1 cellular context compared by ENCODE assay signal in genomic region chr1:51729156-51729823, GRCh38.
TF ChIP-seq lines count a peak whose summit lies in the region.

No MANE protein-coding gene starts in this region.

TF ChIP-seq in HepG2, 621 proteins besides CTCF, POLR2A, EP300 and RAD21 (continued from another document and continues in another):
- TF ChIP-seq, protein P1, sequence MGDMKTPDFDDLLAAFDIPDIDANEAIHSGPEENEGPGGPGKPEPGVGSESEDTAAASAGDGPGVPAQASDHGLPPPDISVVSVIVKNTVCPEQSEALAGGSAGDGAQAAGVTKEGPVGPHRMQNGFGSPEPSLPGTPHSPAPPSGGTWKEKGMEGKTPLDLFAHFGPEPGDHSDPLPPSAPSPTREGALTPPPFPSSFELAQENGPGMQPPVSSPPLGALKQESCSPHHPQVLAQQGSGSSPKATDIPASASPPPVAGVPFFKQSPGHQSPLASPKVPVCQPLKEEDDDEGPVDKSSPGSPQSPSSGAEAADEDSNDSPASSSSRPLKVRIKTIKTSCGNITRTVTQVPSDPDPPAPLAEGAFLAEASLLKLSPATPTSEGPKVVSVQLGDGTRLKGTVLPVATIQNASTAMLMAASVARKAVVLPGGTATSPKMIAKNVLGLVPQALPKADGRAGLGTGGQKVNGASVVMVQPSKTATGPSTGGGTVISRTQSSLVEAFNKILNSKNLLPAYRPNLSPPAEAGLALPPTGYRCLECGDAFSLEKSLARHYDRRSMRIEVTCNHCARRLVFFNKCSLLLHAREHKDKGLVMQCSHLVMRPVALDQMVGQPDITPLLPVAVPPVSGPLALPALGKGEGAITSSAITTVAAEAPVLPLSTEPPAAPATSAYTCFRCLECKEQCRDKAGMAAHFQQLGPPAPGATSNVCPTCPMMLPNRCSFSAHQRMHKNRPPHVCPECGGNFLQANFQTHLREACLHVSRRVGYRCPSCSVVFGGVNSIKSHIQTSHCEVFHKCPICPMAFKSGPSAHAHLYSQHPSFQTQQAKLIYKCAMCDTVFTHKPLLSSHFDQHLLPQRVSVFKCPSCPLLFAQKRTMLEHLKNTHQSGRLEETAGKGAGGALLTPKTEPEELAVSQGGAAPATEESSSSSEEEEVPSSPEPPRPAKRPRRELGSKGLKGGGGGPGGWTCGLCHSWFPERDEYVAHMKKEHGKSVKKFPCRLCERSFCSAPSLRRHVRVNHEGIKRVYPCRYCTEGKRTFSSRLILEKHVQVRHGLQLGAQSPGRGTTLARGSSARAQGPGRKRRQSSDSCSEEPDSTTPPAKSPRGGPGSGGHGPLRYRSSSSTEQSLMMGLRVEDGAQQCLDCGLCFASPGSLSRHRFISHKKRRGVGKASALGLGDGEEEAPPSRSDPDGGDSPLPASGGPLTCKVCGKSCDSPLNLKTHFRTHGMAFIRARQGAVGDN (CRISPR knock-in tag; IDR thresholded peaks at IDR 0.05) = peak; percentile 88
- TF ChIP-seq ZNF558 (CRISPR knock-in tag; IDR thresholded peaks at IDR 0.05; ENCODE audit: borderline replicate concordance) = no peak
- TF ChIP-seq ZNF775 (CRISPR knock-in tag; IDR thresholded peaks at IDR 0.05; ENCODE audit: borderline replicate concordance) = no peak
- TF ChIP-seq NFATC3 (CRISPR knock-in tag; IDR thresholded peaks at IDR 0.05) = no peak
- no peak for TF ChIP-seq NFIC (IDR thresholded peaks at IDR 0.05; ENCODE audit: low read length)
- TF ChIP-seq MZF1 (CRISPR knock-in tag; IDR thresholded peaks at IDR 0.05; ENCODE audit: borderline replicate concordance) = no peak
- TF ChIP-seq ZNF747 (CRISPR knock-in tag; IDR thresholded peaks at IDR 0.05; ENCODE audit: borderline replicate concordance) = no peak
- no peak for TF ChIP-seq ZBTB42 (CRISPR knock-in tag; IDR thresholded peaks at IDR 0.05)
- TF ChIP-seq TP53 (CRISPR knock-in tag; conservative IDR thresholded peaks at IDR 0.05) = 0 out of 2 replicates have a peak, but pooled peaks have one; percentile 59
- TF ChIP-seq SMAD1 (CRISPR knock-in tag; IDR thresholded peaks at IDR 0.05; ENCODE audit: borderline replicate concordance, low read depth) = 0 out of 2 replicates have a peak, but pooled peaks have one; percentile 25
- peak; percentile 76 for TF ChIP-seq SP4 (CRISPR knock-in tag; IDR thresholded peaks at IDR 0.05)
- no peak for TF ChIP-seq ZNF276 (CRISPR knock-in tag; IDR thresholded peaks at IDR 0.05; ENCODE audit: low read depth)
- TF ChIP-seq ZIK1 (CRISPR knock-in tag; IDR thresholded peaks at IDR 0.05; ENCODE audit: borderline replicate concordance, low read depth) = no peak
- no peak for TF ChIP-seq ZNF510 (CRISPR knock-in tag; IDR thresholded peaks at IDR 0.05; ENCODE audit: low read depth)
- TF ChIP-seq HIC2 (CRISPR knock-in tag; IDR thresholded peaks at IDR 0.05; ENCODE audit: low read depth) = no peak
- TF ChIP-seq MBD4 (IDR thresholded peaks at IDR 0.05; ENCODE audit: borderline replicate concordance, low read length) = no peak
- no peak for TF ChIP-seq EED (CRISPR knock-in tag; IDR thresholded peaks at IDR 0.05)
- TF ChIP-seq ZNF24 (IDR thresholded peaks at IDR 0.05) = no peak
- TF ChIP-seq NCOA5 (CRISPR knock-in tag; IDR thresholded peaks at IDR 0.05) = no peak
- peak; percentile 82; the same call in 1 of the 2 replicates for TF ChIP-seq ZSCAN25 (CRISPR knock-in tag; IDR thresholded peaks at IDR 0.05)
- TF ChIP-seq, protein P2, sequence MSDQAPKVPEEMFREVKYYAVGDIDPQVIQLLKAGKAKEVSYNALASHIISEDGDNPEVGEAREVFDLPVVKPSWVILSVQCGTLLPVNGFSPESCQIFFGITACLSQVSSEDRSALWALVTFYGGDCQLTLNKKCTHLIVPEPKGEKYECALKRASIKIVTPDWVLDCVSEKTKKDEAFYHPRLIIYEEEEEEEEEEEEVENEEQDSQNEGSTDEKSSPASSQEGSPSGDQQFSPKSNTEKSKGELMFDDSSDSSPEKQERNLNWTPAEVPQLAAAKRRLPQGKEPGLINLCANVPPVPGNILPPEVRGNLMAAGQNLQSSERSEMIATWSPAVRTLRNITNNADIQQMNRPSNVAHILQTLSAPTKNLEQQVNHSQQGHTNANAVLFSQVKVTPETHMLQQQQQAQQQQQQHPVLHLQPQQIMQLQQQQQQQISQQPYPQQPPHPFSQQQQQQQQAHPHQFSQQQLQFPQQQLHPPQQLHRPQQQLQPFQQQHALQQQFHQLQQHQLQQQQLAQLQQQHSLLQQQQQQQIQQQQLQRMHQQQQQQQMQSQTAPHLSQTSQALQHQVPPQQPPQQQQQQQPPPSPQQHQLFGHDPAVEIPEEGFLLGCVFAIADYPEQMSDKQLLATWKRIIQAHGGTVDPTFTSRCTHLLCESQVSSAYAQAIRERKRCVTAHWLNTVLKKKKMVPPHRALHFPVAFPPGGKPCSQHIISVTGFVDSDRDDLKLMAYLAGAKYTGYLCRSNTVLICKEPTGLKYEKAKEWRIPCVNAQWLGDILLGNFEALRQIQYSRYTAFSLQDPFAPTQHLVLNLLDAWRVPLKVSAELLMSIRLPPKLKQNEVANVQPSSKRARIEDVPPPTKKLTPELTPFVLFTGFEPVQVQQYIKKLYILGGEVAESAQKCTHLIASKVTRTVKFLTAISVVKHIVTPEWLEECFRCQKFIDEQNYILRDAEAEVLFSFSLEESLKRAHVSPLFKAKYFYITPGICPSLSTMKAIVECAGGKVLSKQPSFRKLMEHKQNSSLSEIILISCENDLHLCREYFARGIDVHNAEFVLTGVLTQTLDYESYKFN (CRISPR knock-in tag; conservative IDR thresholded peaks at IDR 0.05) = peak; percentile 37; the same call in 1 of the 2 replicates
- peak; percentile 60 for TF ChIP-seq THAP11 (CRISPR knock-in tag; IDR thresholded peaks at IDR 0.05)
- TF ChIP-seq ZFAT (CRISPR knock-in tag; conservative IDR thresholded peaks at IDR 0.05) = no peak
- TF ChIP-seq HOXA3 (CRISPR knock-in tag; IDR thresholded peaks at IDR 0.05) = no peak; the same call in 1 of the 2 replicates
- no peak; the same call in 1 of the 2 replicates for TF ChIP-seq NR2C2 (CRISPR knock-in tag; IDR thresholded peaks at IDR 0.05; ENCODE audit: borderline replicate concordance)
- no peak for TF ChIP-seq ZBTB7A (CRISPR knock-in tag; IDR thresholded peaks at IDR 0.05)
- no peak for TF ChIP-seq KDM6A (CRISPR knock-in tag; IDR thresholded peaks at IDR 0.05; ENCODE audit: low read depth)
- no peak for TF ChIP-seq HBP1 (CRISPR knock-in tag; IDR thresholded peaks at IDR 0.05; ENCODE audit: low read depth)
- TF ChIP-seq ZNF614 (CRISPR knock-in tag; IDR thresholded peaks at IDR 0.05; ENCODE audit: borderline replicate concordance) = no peak; the same call in 1 of the 2 replicates
- TF ChIP-seq, protein P3, sequence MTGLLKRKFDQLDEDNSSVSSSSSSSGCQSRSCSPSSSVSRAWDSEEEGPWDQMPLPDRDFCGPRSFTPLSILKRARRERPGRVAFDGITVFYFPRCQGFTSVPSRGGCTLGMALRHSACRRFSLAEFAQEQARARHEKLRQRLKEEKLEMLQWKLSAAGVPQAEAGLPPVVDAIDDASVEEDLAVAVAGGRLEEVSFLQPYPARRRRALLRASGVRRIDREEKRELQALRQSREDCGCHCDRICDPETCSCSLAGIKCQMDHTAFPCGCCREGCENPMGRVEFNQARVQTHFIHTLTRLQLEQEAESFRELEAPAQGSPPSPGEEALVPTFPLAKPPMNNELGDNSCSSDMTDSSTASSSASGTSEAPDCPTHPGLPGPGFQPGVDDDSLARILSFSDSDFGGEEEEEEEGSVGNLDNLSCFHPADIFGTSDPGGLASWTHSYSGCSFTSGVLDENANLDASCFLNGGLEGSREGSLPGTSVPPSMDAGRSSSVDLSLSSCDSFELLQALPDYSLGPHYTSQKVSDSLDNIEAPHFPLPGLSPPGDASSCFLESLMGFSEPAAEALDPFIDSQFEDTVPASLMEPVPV (CRISPR knock-in tag; IDR thresholded peaks at IDR 0.05) = no peak
- TF ChIP-seq KDM4B (CRISPR knock-in tag; IDR thresholded peaks at IDR 0.05) = no peak
- TF ChIP-seq ZBTB7B (CRISPR knock-in tag; IDR thresholded peaks at IDR 0.05) = peak; percentile 34; the same call in 1 of the 2 replicates
- TF ChIP-seq EHMT2 (IDR thresholded peaks at IDR 0.05; ENCODE audit: borderline replicate concordance, low read depth, low read length) = no peak
- peak; percentile 32; the same call in 1 of the 2 replicates for TF ChIP-seq ZNF777 (CRISPR knock-in tag; IDR thresholded peaks at IDR 0.05)
- TF ChIP-seq POGZ (CRISPR knock-in tag; IDR thresholded peaks at IDR 0.05) = peak; percentile 48; the same call in 1 of the 2 replicates
- no peak for TF ChIP-seq RARG (CRISPR knock-in tag; IDR thresholded peaks at IDR 0.05; ENCODE audit: low read depth)
- TF ChIP-seq TBL1XR1 (IDR thresholded peaks at IDR 0.05; ENCODE audit: borderline replicate concordance, low read length, partially characterized antibody) = no peak
- TF ChIP-seq SMYD3 (CRISPR knock-in tag; IDR thresholded peaks at IDR 0.05) = no peak
- TF ChIP-seq SRSF9 (IDR thresholded peaks at IDR 0.05; ENCODE audit: borderline replicate concordance, insufficient read depth, low read depth, low read length, poor library complexity, severe bottlenecking) = no peak
- TF ChIP-seq ELK4 (CRISPR knock-in tag; IDR thresholded peaks at IDR 0.05; ENCODE audit: borderline replicate concordance) = no peak
- TF ChIP-seq ZSCAN9 (CRISPR knock-in tag; IDR thresholded peaks at IDR 0.05; ENCODE audit: borderline replicate concordance) = 0 out of 2 replicates have a peak, but pooled peaks have one; percentile 18
- TF ChIP-seq RFX3 (CRISPR knock-in tag; IDR thresholded peaks at IDR 0.05) = no peak
- no peak for TF ChIP-seq ZNF207 (IDR thresholded peaks at IDR 0.05; ENCODE audit: borderline replicate concordance)
- no peak for TF ChIP-seq IKZF4 (CRISPR knock-in tag; IDR thresholded peaks at IDR 0.05; ENCODE audit: borderline replicate concordance, low read depth, not compliant biosample characterization)
- TF ChIP-seq PPARG (CRISPR knock-in tag; conservative IDR thresholded peaks at IDR 0.05) = no peak; the same call in 1 of the 2 replicates
- no peak; the same call in 1 of the 2 replicates for TF ChIP-seq PHF8 (CRISPR knock-in tag; IDR thresholded peaks at IDR 0.05)
- TF ChIP-seq, protein P4, sequence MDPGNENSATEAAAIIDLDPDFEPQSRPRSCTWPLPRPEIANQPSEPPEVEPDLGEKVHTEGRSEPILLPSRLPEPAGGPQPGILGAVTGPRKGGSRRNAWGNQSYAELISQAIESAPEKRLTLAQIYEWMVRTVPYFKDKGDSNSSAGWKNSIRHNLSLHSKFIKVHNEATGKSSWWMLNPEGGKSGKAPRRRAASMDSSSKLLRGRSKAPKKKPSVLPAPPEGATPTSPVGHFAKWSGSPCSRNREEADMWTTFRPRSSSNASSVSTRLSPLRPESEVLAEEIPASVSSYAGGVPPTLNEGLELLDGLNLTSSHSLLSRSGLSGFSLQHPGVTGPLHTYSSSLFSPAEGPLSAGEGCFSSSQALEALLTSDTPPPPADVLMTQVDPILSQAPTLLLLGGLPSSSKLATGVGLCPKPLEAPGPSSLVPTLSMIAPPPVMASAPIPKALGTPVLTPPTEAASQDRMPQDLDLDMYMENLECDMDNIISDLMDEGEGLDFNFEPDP (CRISPR knock-in tag; conservative IDR thresholded peaks at IDR 0.05) = no peak
- no peak for TF ChIP-seq TGIF2 (CRISPR knock-in tag; IDR thresholded peaks at IDR 0.05)
- TF ChIP-seq ZNF572 (CRISPR knock-in tag; IDR thresholded peaks at IDR 0.05) = no peak
- TF ChIP-seq FOXC1 (CRISPR knock-in tag; IDR thresholded peaks at IDR 0.05; ENCODE audit: borderline replicate concordance) = no peak; the same call in 1 of the 2 replicates
